Comparison of ENCODE assay signal across 30 cellular contexts in the genomic region with DNA sequence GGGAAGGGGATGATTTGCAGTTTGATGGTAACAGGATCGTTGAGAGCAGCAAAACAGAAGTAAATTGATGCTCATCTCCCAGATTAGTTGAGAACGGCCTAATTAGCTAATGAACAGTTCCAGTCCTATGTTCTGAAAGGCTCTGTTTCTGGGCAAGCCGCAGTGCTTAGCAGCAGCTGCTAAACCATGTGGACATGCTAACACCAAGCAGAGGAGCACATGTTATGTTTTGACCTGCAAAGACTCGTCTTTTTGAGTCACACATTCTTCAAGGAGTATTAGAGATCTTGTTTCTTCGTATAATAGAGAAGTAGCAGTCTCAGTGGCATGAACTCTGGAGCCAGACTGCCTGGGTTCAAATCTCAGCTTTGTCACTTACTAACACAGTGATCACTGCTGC. TPM values are rescaled to one million over a fixed set of nuclear protein-coding genes. Genes with fewer than 3 reads are reported as not detected.
DNase-seq lines count a peak whose midpoint lies in the region; ATAC-seq, FAIRE-seq and TF ChIP-seq lines count a peak whose summit lies in the region.
"Had no signal": no experiment of that assay in that cellular context is flagged by ENCODE, and none has a peak within 500 bp of the region (broad histone marks: within the 10 kb centered on the region; RNA-seq: fewer than 3 reads in every experiment).

No MANE protein-coding gene starts in this region.

- H3K4me3 ChIP-seq in HepG2 (replicated peaks in 1 of 3; ENCODE audit: insufficient read depth in 1 of 3, low read depth in 2 of 3, low read length in 3 of 3): no peak overlapping the region
- no peak overlapping the region for H3K4me3 ChIP-seq in right lobe of liver
- H3K4me3 ChIP-seq: BLaER1, GM23248, MG63 had no signal

- H3K79me2 ChIP-seq in HepG2 (ENCODE audit: insufficient read depth, low read length): no peaks in the 10 kb centered on the region

- in situ Hi-C loops in HepG2 (cut with HindIII; ENCODE audit: extremely low pct_ligation_motif_present, low pct_unique_long_range_greater_than_20kb): no loop called here

- 5% methylated on average over 5 of the region's 5 CpGs for WGBS in HepG2 (ENCODE audit: low lambda C conversion rate)
- 45% methylated on average over 4 of the region's 5 CpGs for WGBS in right lobe of liver (ENCODE audit: insufficient coverage, low coverage, low lambda C conversion rate, missing lambda C conversion rate)

- ATAC-seq in HepG2: no peak
- ATAC-seq in right lobe of liver: no peak
- no peak for ATAC-seq in GM18511 (IDR thresholded peaks at IDR 0.05; ENCODE audit: unreplicated experiment)
- ATAC-seq: PC-3, T-cell had no signal

- FAIRE-seq in HepG2 (lab: Jason Lieb, UNC) (no peak), GM12891 (lab: Jason Lieb, UNC) (no peak)
- FAIRE-seq: A204.1, HTR-8/SVneo had no signal

- TF ChIP-seq EP300 in HepG2 (IDR thresholded peaks at IDR 0.05; ENCODE audit: low read depth in 2 of 2, low read length in 2 of 2) (no peak), HepG2 (CRISPR knock-in tag; IDR thresholded peaks at IDR 0.05; ENCODE audit: borderline replicate concordance) (no peak)

- TF ChIP-seq RAD21 in HepG2 (CRISPR knock-in tag; IDR thresholded peaks at IDR 0.05): no peak

- TF ChIP-seq CTCF in HepG2 (CRISPR knock-in tag; IDR thresholded peaks at IDR 0.05) (no peak), right lobe of liver (IDR thresholded peaks at IDR 0.05) (no peak), RWPE1 (conservative IDR thresholded peaks at IDR 0.05; ENCODE audit: low read depth) (no peak)

- TF ChIP-seq POLR2A in HepG2 (IDR thresholded peaks at IDR 0.05; ENCODE audit: insufficient read depth in 1 of 2, low read depth in 2 of 2, low read length in 2 of 2): no peak
- no peak for TF ChIP-seq POLR2A in right lobe of liver (IDR thresholded peaks at IDR 0.05)
- no peak for TF ChIP-seq POLR2A in GM12891 (IDR thresholded peaks at IDR 0.05; ENCODE audit: low read depth, low read length)

- H3K36me3 ChIP-seq in HepG2 (replicated peaks in 1 of 2; ENCODE audit: control insufficient read depth in 1 of 2, insufficient read depth in 2 of 2, low read length in 2 of 2) (no peaks in the 10 kb centered on the region), right lobe of liver (no peaks in the 10 kb centered on the region)
- H3K36me3 ChIP-seq: BLaER1, MG63 had no signal

- H3K9me3 ChIP-seq in HepG2 (ENCODE audit: low read length): no peaks in the 10 kb centered on the region
- no peaks in the 10 kb centered on the region for H3K9me3 ChIP-seq in right lobe of liver
- H3K9me3 ChIP-seq: BLaER1, MG63 had no signal

- H2AFZ ChIP-seq in HepG2 (ENCODE audit: low read length): no peak overlapping the region
- H2AFZ ChIP-seq: GM23248 had no signal

- no peak overlapping the region for H3K9ac ChIP-seq in HepG2 (ENCODE audit: insufficient read depth, low read depth, low read length)
- H3K9ac ChIP-seq: BLaER1, GM23248 had no signal

- H3K4me1 ChIP-seq in HepG2 (ENCODE audit: insufficient read depth, low read length): no peaks in the 10 kb centered on the region
- H3K4me1 ChIP-seq in right lobe of liver: no peaks in the 10 kb centered on the region
- H3K4me1 ChIP-seq: BLaER1 had no signal

- no peak overlapping the region for H3K4me2 ChIP-seq in HepG2 (ENCODE audit: low read depth, low read length)
- H3K4me2 ChIP-seq: BLaER1 had no signal

- BruUV-seq in HepG2 (replicated peaks; lab: Mats Ljungman, UMichigan): no TSS peak

- CTCF ChIA-PET in HepG2 (lab: Yijun Ruan, JAX; ENCODE audit: low intra/inter-chr PET ratio, low total read pairs): no interaction called here
- CTCF ChIA-PET in RWPE1 (lab: Yijun Ruan, JAX): interaction anchor here (0.6 kb wide), 1 partner anchor 34 kb away, joined by 4 read pairs; no protein-coding TSS in a partner anchor

- DNase-seq in HepG2 (ENCODE audit: low spot score): no peak
- no peak for DNase-seq in right lobe of liver
- DNase-seq in RWPE1 (ENCODE audit: low spot score): peak; percentile 57
- DNase-seq in epithelial cell of prostate (ENCODE audit: low read depth, low spot score): peak; percentile 63
- DNase-seq in GM12891 (ENCODE audit: insufficient read length, low spot score): no peak
- DNase-seq in islet precursor cell: no peak
- DNase-seq: CD4-positive, CD25-positive, alpha-beta regulatory T cell; DMS79 treated with DMSO at 0.1 percent for 48 hours; GF-D8; H7; KBM-7; NCI-H1105 treated with DMSO at 0.1 percent for 48 hours; NCI-H146; NCI-H1930; NCI-H2107; NCI-H2227 treated with DMSO at 0.1 percent for 48 hours; NCI-H526 treated with DMSO at 0.1 percent for 48 hours; NK-92 treated with Interleukin-12 subunit alpha and Interleukin-12 subunit beta, amount 100 ng/mL, for 24 hours; PC-3; SHP77; T-cell had no signal

- POLR2A ChIA-PET in HepG2 (lab: Yijun Ruan, JAX) (no interaction called here), RWPE1 (lab: Yijun Ruan, JAX; ENCODE audit: low non-redundant PET) (no interaction called here)

- intact Hi-C loops in HepG2 (cut with micrococcal nuclease; ENCODE audit: unreplicated experiment) (no loop called here), right lobe of liver (cut with DNase I) (no loop called here)

- no peaks in the 10 kb centered on the region for H4K20me1 ChIP-seq in HepG2 (ENCODE audit: insufficient read depth, low read length)
- H4K20me1 ChIP-seq: BLaER1 had no signal

- H3K27ac ChIP-seq in HepG2 (ENCODE audit: extremely low read length, insufficient read depth, low read length): no peak overlapping the region
- no peak overlapping the region for H3K27ac ChIP-seq in right lobe of liver
- no peak overlapping the region for H3K27ac ChIP-seq in RWPE1
- H3K27ac ChIP-seq in epithelial cell of prostate: peak overlapping the region; percentile 86
- H3K27ac ChIP-seq: BLaER1, GM23248 had no signal

- H3K27me3 ChIP-seq in HepG2 (ENCODE audit: control insufficient read depth in 1 of 2, insufficient read depth in 2 of 2, low read length in 2 of 2) (no peaks in the 10 kb centered on the region; a peak in 2 of 5 replicates), right lobe of liver (peaks cover 0 to 7% of the 10 kb centered on the region in 2 donors)
- H3K27me3 ChIP-seq: BLaER1 had no signal

TF ChIP-seq in HepG2, 621 proteins besides CTCF, POLR2A, EP300 and RAD21:
- TF ChIP-seq, protein P1, sequence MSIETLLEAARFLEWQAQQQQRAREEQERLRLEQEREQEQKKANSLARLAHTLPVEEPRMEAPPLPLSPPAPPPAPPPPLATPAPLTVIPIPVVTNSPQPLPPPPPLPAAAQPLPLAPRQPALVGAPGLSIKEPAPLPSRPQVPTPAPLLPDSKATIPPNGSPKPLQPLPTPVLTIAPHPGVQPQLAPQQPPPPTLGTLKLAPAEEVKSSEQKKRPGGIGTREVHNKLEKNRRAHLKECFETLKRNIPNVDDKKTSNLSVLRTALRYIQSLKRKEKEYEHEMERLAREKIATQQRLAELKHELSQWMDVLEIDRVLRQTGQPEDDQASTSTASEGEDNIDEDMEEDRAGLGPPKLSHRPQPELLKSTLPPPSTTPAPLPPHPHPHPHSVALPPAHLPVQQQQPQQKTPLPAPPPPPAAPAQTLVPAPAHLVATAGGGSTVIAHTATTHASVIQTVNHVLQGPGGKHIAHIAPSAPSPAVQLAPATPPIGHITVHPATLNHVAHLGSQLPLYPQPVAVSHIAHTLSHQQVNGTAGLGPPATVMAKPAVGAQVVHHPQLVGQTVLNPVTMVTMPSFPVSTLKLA (IDR thresholded peaks at IDR 0.05): peak; percentile 88
- TF ChIP-seq PTBP1 (IDR thresholded peaks at IDR 0.05; ENCODE audit: low read depth, low read length, poor library complexity, severe bottlenecking): no peak

TF ChIP-seq in GM12891, 5 proteins besides CTCF, POLR2A, EP300 and RAD21:
- TF ChIP-seq POLR2AphosphoS5 (IDR thresholded peaks at IDR 0.05; ENCODE audit: low read depth, low read length) (no peak), TAF1 (IDR thresholded peaks at IDR 0.05; ENCODE audit: low read depth, low read length) (no peak)

RNA-seq across cellular contexts. Expression of a gene that starts 58.1 kb away (rescaled TPM):
- total RNA-seq in HepG2 (2016; rRNA removed; fragmentation: Illumina TruSeq; extraction: Trizol) (not detected in 2 replicates), right lobe of liver (under 1 TPM in 4 of 6 experiments, not detected in 2; 0.05 to 0.09 (median 0.06) TPM)
- not detected in 2 replicates for total RNA-seq in HepG2 (2016; cell fraction: cytosol; rRNA removed; fragmentation: Illumina TruSeq; extraction: Trizol; ENCODE audit: low read depth)
- not detected in 2 replicates for total RNA-seq in HepG2 (2016; cell fraction: insoluble cytoplasmic fraction; rRNA removed; fragmentation: Illumina TruSeq; extraction: Trizol)
- total RNA-seq in HepG2 (2016; cell fraction: membrane; rRNA removed; fragmentation: Illumina TruSeq; extraction: Trizol): not detected in 2 replicates
- not detected in 2 replicates for total RNA-seq in HepG2 (2016; cell fraction: nucleus; rRNA removed; fragmentation: Illumina TruSeq; extraction: Trizol)
- not detected in 2 replicates for polyA plus RNA-seq in HepG2 (2011; rRNA removed)
- not detected in 2 replicates for polyA plus RNA-seq in HepG2 (2011; cell fraction: cytosol; rRNA removed)
- polyA plus RNA-seq in HepG2 (2011; cell fraction: nucleus; rRNA removed): 0.02 TPM in 2 replicates
- not detected in 2 replicates for polyA plus RNA-seq in HepG2 (2012)
- polyA plus RNA-seq in HepG2 (2016; cell fraction: cytosol; fragmentation: Illumina TruSeq; extraction: Trizol; ENCODE audit: low read depth): not detected in 2 replicates
- polyA plus RNA-seq in HepG2 (2016; cell fraction: insoluble cytoplasmic fraction; fragmentation: Illumina TruSeq; extraction: Trizol; ENCODE audit: low read depth): not detected in 2 replicates
- not detected in 2 replicates for polyA plus RNA-seq in HepG2 (2016; cell fraction: membrane; fragmentation: Illumina TruSeq; extraction: Trizol; ENCODE audit: low read depth)
- polyA plus RNA-seq in HepG2 (2016; cell fraction: nucleus; fragmentation: Illumina TruSeq; extraction: Trizol; ENCODE audit: insufficient read depth, low read depth): not detected in 2 replicates
- 0.02 TPM in 1 of 2 replicates, not detected in the other for polyA minus RNA-seq in HepG2 (2011; rRNA and poly(A)+ RNA removed; ENCODE audit: low replicate concordance)
- polyA minus RNA-seq in HepG2 (2011; cell fraction: cytosol; rRNA and poly(A)+ RNA removed): not detected in 2 replicates
- polyA minus RNA-seq in HepG2 (2011; cell fraction: nucleus; rRNA and poly(A)+ RNA removed): not detected in 2 replicates
- 14.1 TPM for polyA plus RNA-seq in GM12891 (2012; ENCODE audit: low read depth, missing spikeins)
- total RNA-seq: CD4-positive, CD25-positive, alpha-beta regulatory T cell; GM23248; LHCN-M2; NCI-H460; PC-3 had no signal
- polyA plus RNA-seq: AG04450; CD4-positive, CD25-positive, alpha-beta regulatory T cell; GM23248 had no signal

Comparison
In these comparisons a context has a peak if more than half of its experiments do, and no peak if none do; other contexts are left out.
1. DNase-seq: peak in RWPE1 (single experiment) and epithelial cell of prostate (single experiment); none in HepG2 (single experiment), right lobe of liver (0 of 3), GM12891 (single experiment) and islet precursor cell (single experiment).